Comparison of ENCODE assay signal across 14 cellular contexts in the genomic region with DNA sequence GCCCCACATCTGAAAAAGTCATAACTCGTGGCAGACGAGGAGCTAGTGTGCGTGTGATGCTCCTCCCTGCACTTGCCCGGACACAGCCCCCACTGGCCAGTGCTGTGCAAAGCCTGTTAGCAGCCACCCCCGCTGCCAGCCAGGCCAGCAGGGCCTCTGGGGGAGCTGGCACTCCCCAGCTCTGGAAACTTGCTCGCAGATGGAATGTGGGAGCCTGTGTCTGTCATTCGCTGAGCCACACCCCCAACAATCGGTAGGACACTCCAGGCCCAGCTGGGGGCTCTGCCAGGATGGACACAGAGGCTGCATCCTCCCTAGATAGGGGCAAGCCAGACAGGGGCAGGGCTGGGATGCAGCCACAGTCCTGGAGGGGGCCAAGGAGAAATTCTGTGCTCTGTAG.
"Had no signal": no experiment of that assay in that cellular context is flagged by ENCODE, and none has a peak within 500 bp of the region (broad histone marks: within the 10 kb centered on the region; RNA-seq: fewer than 3 reads in every experiment).

No MANE protein-coding gene starts in this region.

- H3K4me3 Mint-ChIP-seq: activated B cell treated with CpG ODN at 0.5 μM for 24 hours; activated naive CD8-positive, alpha-beta T cell; dendritic cell treated with granulocyte-macrophage colony-stimulating factor and Interleukin-4, amounts not matched to agents 40 ng/mL and 50 ng/mL, for 4 days had no signal

- DNase-seq: activated B cell treated with CpG ODN at 0.5 μM for 24 hours; activated CD4-positive, alpha-beta T cell treated with anti-CD3 and anti-CD28 coated beads, Interleukin-2, amount 50 U/mL, for 1 hour; amygdala; brain microvascular endothelial cell; erythroblast; hypothalamus; kidney glomerular epithelial cell; mesendoderm; right cardiac atrium; stimulated activated naive CD4-positive, alpha-beta T cell treated with Interleukin-2 at 50 U/mL for 16 hours; T-helper 1 cell; trophoblast cell had no signal

- H3K27ac Mint-ChIP-seq: activated B cell treated with CpG ODN at 0.5 μM for 24 hours had no signal

- H3K9me3 Mint-ChIP-seq: activated B cell treated with CpG ODN at 0.5 μM for 24 hours had no signal

- H3K27me3 Mint-ChIP-seq: activated B cell treated with CpG ODN at 0.5 μM for 24 hours; activated naive CD8-positive, alpha-beta T cell; dendritic cell treated with granulocyte-macrophage colony-stimulating factor and Interleukin-4, amounts not matched to agents 40 ng/mL and 50 ng/mL, for 4 days had no signal
